In the genomic region with DNA sequence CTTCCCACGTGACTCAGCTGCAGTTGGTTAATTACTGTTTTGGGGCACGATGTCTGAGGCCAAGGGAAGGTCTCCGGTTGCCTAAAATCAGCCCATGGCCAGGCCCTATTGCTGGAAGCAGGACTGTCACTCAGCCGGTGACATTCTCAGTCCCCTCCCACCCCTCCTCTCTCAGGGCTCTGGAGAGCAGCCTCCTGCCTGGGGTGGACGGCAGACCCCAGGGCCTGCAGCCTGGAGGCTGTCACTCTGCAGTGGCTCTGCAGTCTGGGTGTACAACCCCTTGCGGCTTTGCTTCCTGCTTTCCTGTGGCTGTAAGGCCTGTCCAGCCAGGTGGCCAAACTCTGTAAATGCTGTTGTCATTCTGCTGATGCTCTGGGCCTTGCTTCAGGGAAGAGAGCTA, we compare ENCODE assay signal across 1 cellular context.
TF ChIP-seq lines count a peak whose summit lies in the region.

No MANE protein-coding gene starts in this region.

TF ChIP-seq in IMR-90, 13 proteins besides CTCF, POLR2A, EP300 and RAD21 (continued from another document):
- TF ChIP-seq, protein P1, sequence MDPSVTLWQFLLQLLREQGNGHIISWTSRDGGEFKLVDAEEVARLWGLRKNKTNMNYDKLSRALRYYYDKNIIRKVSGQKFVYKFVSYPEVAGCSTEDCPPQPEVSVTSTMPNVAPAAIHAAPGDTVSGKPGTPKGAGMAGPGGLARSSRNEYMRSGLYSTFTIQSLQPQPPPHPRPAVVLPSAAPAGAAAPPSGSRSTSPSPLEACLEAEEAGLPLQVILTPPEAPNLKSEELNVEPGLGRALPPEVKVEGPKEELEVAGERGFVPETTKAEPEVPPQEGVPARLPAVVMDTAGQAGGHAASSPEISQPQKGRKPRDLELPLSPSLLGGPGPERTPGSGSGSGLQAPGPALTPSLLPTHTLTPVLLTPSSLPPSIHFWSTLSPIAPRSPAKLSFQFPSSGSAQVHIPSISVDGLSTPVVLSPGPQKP (IDR thresholded peaks at IDR 0.05; ENCODE audit: borderline replicate concordance, low read depth, low read length): no peak
- TF ChIP-seq MXI1 (IDR thresholded peaks at IDR 0.05; ENCODE audit: borderline replicate concordance, low read depth, low read length): no peak
- TF ChIP-seq CEBPB (IDR thresholded peaks at IDR 0.05; ENCODE audit: low read depth, low read length): no peak
